Comparison of ENCODE assay signal across 9 cellular contexts in genomic region chr13:49560270-49561063, GRCh38. TPM values are rescaled to one million over a fixed set of nuclear protein-coding genes. Genes with fewer than 3 reads are reported as not detected.
A peak's percentile ranks its signal among the peaks of the same experiment; 100 is the strongest.
DNase-seq lines count a peak whose midpoint lies in the region; ATAC-seq and TF ChIP-seq lines count a peak whose summit lies in the region.
"Had no signal": no experiment of that assay in that cellular context is flagged by ENCODE, and none has a peak within 500 bp of the region (broad histone marks: within the 10 kb centered on the region; RNA-seq: fewer than 3 reads in every experiment).

No MANE protein-coding gene starts in this region.

- H3K27me3 ChIP-seq in ovary: no peaks in the 10 kb centered on the region

- H3K4me3 ChIP-seq in ovary: no peak overlapping the region

- ATAC-seq in GM18907 (IDR thresholded peaks at IDR 0.05; ENCODE audit: unreplicated experiment): peak; percentile 86
- no peak for ATAC-seq in HG03432 (IDR thresholded peaks at IDR 0.05; ENCODE audit: unreplicated experiment)
- no peak for ATAC-seq in GM21786 (IDR thresholded peaks at IDR 0.05; ENCODE audit: unreplicated experiment)

- 30 to 41% (median 33%) methylated on average over 10 of the region's 10 CpGs for WGBS in ovary, 3 donors

- peaks cover 3% of the 10 kb centered on the region for H3K4me1 ChIP-seq in ovary (ENCODE audit: insufficient read depth)

- TF ChIP-seq EP300 in ovary (IDR thresholded peaks at IDR 0.05): no peak

- intact Hi-C loops in ovary (cut with DNase I): no loop called here

- DNase-seq in NCI-H146 (lab: John Stamatoyannopoulos, UW) (peak; percentile 75), fibroblast of peridontal ligament (ENCODE audit: extremely low read depth) (peak; percentile 78), ovary (peak in 3 of 5 donors; percentile 24 to 51 (median 44)), NCI-H1436 treated with DMSO at 0.1 percent for 48 hours (lab: John Stamatoyannopoulos, UW) (no peak), NAMALWA (ENCODE audit: low spot score) (no peak)

- TF ChIP-seq POLR2A in ovary (IDR thresholded peaks at IDR 0.05): no peak

- peak overlapping the region in 1 of 2 donors; percentile 6 for H3K27ac ChIP-seq in ovary
- H3K27ac ChIP-seq: KMS-11 had no signal

- no peaks in the 10 kb centered on the region for H3K9me3 ChIP-seq in ovary

- H3K36me3 ChIP-seq in ovary: no peaks in the 10 kb centered on the region

- no peak for TF ChIP-seq CTCF in ovary (IDR thresholded peaks at IDR 0.05)

RNA-seq across cellular contexts. Expression of gene RCBTB1, which starts 24.9 kb away (rescaled TPM):
- 10 to 100 TPM in 5 of 7 donors, 1 to 10 TPM in 2; 5.5 to 16.6 (median 12.9) TPM for total RNA-seq in ovary
- 10 to 100 TPM in 1 of 2 donors, 1 to 10 TPM in 1; 8.6 to 28.0 TPM for polyA plus RNA-seq in ovary

Comparison
In these comparisons a context has a peak if more than half of its experiments do, and no peak if none do; other contexts are left out.
1. DNase-seq: peak in NCI-H146 (single experiment), fibroblast of peridontal ligament (single experiment) and ovary (3 of 5); none in NCI-H1436 treated with DMSO at 0.1 percent for 48 hours (single experiment) and NAMALWA (single experiment).